Comparison of ENCODE assay signal across 9 cellular contexts in the genomic region with DNA sequence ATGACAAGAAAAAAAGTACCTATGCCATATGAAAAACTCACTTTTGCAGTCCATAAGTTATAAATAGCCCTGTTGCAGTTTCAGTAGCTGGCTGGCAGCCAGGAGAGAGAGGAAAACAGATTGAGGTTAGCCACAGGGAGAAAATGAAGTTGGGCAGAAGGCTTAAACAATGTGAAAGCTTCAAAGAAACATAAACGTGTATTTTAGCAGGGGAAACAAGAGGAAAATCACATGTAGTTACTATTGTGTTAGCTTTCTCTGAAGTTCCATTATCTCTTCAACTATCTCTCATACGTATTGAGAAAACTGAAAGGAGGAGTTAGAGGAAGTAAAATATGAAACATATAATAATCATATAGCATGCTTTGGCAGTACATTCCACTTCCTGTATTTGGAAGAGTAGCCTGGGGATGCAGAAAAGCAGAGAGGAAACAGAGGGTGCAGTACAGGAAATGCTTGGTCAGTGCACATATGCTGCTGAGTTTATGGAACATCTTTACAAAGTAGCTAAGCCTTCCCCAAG.
A peak's percentile ranks its signal among the peaks of the same experiment; 100 is the strongest.
DNase-seq lines count a peak whose midpoint lies in the region; ATAC-seq and TF ChIP-seq lines count a peak whose summit lies in the region.
"Had no signal": no experiment of that assay in that cellular context is flagged by ENCODE, and none has a peak within 500 bp of the region (broad histone marks: within the 10 kb centered on the region; RNA-seq: fewer than 3 reads in every experiment).

No MANE protein-coding gene starts in this region.

- peaks cover 64% of the 10 kb centered on the region for H3K27me3 ChIP-seq in MM.1S (replicated peaks; ENCODE audit: insufficient read depth, low read length)
- H3K27me3 ChIP-seq: Peyer's patch had no signal

- peak overlapping the region; percentile 37; the same call in 1 of the 2 replicates for H3K27ac ChIP-seq in MM.1S (ENCODE audit: low read length)
- H3K27ac ChIP-seq: Peyer's patch had no signal

- peak overlapping the region; percentile 54 for H3K4me2 ChIP-seq in MM.1S (ENCODE audit: low read depth, low read length)

- intact Hi-C loops in left ventricle myocardium superior (cut with micrococcal nuclease), result no loop called here

- no peaks in the 10 kb centered on the region for H3K9me3 ChIP-seq in MM.1S (replicated peaks; ENCODE audit: insufficient read depth, low read length)
- H3K9me3 ChIP-seq: Peyer's patch had no signal

- DNase-seq in H4 (ENCODE audit: low spot score) (peak; percentile 68), MM.1S (peak; percentile 89), left ventricle myocardium superior (peak; percentile 53), inferior parietal cortex (ENCODE audit: extremely low spot score) (no peak), AG08395 (ENCODE audit: low spot score) (no peak)
- peak; percentile 23 for DNase-seq in activated T-cell treated with anti-CD3 and anti-CD28 coated beads, Interleukin-2, amount 50 U/mL, for 1 hour
- peak; percentile 42 for DNase-seq in stimulated activated naive CD8-positive, alpha-beta T cell treated with anti-CD3 and anti-CD28 coated beads, Interleukin-15, Interleukin-2, amounts not matched to agents 100 U/mL and 50 U/mL, for 24 hours

- H3K4me3 ChIP-seq in MM.1S (ENCODE audit: low read length), result no peak overlapping the region
- H3K4me3 ChIP-seq: Peyer's patch had no signal

- no peaks in the 10 kb centered on the region for H3K36me3 ChIP-seq in MM.1S (replicated peaks; ENCODE audit: insufficient read depth, low read length)
- H3K36me3 ChIP-seq: Peyer's patch had no signal

- no peaks in the 10 kb centered on the region; the same call in 1 of the 2 replicates for H4K20me1 ChIP-seq in MM.1S (ENCODE audit: insufficient read depth, low read length)

- no peak overlapping the region for H2AFZ ChIP-seq in MM.1S (ENCODE audit: low read length)

- ATAC-seq in GM18511 (IDR thresholded peaks at IDR 0.05; ENCODE audit: unreplicated experiment) (peak; percentile 86), left ventricle myocardium superior (peak; percentile 66)
- ATAC-seq in stimulated activated naive CD8-positive, alpha-beta T cell treated with anti-CD3 and anti-CD28 coated beads, Interleukin-15, Interleukin-2, amounts not matched to agents 100 U/mL and 50 U/mL, for 24 hours, result peak; percentile 59

- no peak for TF ChIP-seq CTCF in MM.1S (IDR thresholded peaks at IDR 0.05; ENCODE audit: low read length)

- peaks cover 18% of the 10 kb centered on the region for H3F3A ChIP-seq in MM.1S (ENCODE audit: insufficient read depth, low read length)

- peaks cover 21% of the 10 kb centered on the region for H3K4me1 ChIP-seq in MM.1S (ENCODE audit: low read length)
- H3K4me1 ChIP-seq: Peyer's patch had no signal

- no peaks in the 10 kb centered on the region for H3K79me2 ChIP-seq in MM.1S (ENCODE audit: low read length)

- no peaks in the 10 kb centered on the region for H3K9me2 ChIP-seq in MM.1S (replicated peaks; ENCODE audit: insufficient read depth, low read length)

- no peak overlapping the region for H3K9ac ChIP-seq in MM.1S (ENCODE audit: low read length)

Comparison
In these comparisons a context has a peak if more than half of its experiments do, and no peak if none do; other contexts are left out.
1. DNase-seq: peak in H4 (single experiment), MM.1S (single experiment), activated T-cell treated with anti-CD3 and anti-CD28 coated beads, Interleukin-2, amount 50 U/mL, for 1 hour (single experiment), left ventricle myocardium superior (single experiment) and stimulated activated naive CD8-positive, alpha-beta T cell treated with anti-CD3 and anti-CD28 coated beads, Interleukin-15, Interleukin-2, amounts not matched to agents 100 U/mL and 50 U/mL, for 24 hours (single experiment); none in inferior parietal cortex (single experiment) and AG08395 (single experiment).
2. Peak in every context shown above with its lines, with median percentiles within 50 percentile points of each other: ATAC-seq.